Comparison of ENCODE assay signal across 1 cellular context in genomic region chr15:90918034-90918788, GRCh38.
TF ChIP-seq lines count a peak whose summit lies in the region.

No MANE protein-coding gene starts in this region.

TF ChIP-seq in GM12878, 131 proteins besides CTCF, POLR2A, EP300 and RAD21:
- TF ChIP-seq EED (IDR thresholded peaks at IDR 0.05; ENCODE audit: low read depth) (no peak), FOS (IDR thresholded peaks at IDR 0.05; ENCODE audit: borderline replicate concordance, extremely low read depth, insufficient read length) (no peak), MAX (IDR thresholded peaks at IDR 0.05; ENCODE audit: low read depth, low read length) (no peak), SREBF1 (IDR thresholded peaks at IDR 0.05; ENCODE audit: low read length) (no peak), SMAD5 (IDR thresholded peaks at IDR 0.05; ENCODE audit: low read depth) (no peak), ESRRA (IDR thresholded peaks at IDR 0.05; ENCODE audit: low read length) (no peak), ZBTB33 (IDR thresholded peaks at IDR 0.05) (no peak), USF2 (IDR thresholded peaks at IDR 0.05; ENCODE audit: borderline replicate concordance, low read depth, low read length) (no peak), ZNF274 (IDR thresholded peaks at IDR 0.05; ENCODE audit: insufficient read depth, insufficient read length) (no peak), CHD4 (IDR thresholded peaks at IDR 0.05) (no peak), ZBTB11 (CRISPR knock-in tag; IDR thresholded peaks at IDR 0.05) (no peak), SKIL (IDR thresholded peaks at IDR 0.05; ENCODE audit: low read depth, poor library complexity, severe bottlenecking) (no peak), SRF (IDR thresholded peaks at IDR 0.05; ENCODE audit: low read depth in 2 of 2, low read length in 2 of 2) (no peak)
